ENCODE assay signal across 12 cellular contexts in the genomic region with DNA sequence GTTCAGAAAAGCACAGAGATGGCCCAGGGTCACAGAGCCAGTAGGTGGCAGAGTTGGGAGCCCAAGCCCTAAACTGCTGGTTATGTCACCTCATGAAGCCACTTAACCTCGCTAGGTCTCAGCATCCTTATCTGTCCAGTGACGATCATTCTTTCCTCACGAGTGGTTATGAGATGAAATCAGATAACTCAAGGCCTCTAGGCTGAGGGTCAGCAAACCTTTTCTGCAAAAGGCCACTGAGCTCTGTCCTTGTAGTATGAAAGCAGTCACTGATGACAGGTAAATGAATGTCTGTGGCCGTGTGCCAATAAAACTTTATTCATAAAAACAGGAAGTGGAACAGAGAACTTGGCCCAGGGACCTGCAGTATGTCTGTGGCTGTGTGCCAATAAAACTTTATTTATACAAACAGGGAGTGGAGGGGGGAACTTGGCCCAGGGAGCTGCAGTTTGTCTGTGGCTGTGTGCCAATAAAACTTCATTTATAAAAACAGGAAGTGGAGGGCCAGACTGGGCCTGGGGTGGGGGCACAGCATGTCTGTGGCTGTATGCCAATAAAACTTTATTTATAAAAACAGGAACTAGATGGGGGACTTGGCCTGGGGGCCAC.
DNase-seq lines count a peak whose midpoint lies in the region; ATAC-seq, FAIRE-seq and TF ChIP-seq lines count a peak whose summit lies in the region.
"Had no signal": no experiment of that assay in that cellular context is flagged by ENCODE, and none has a peak within 500 bp of the region (broad histone marks: within the 10 kb centered on the region; RNA-seq: fewer than 3 reads in every experiment).

No MANE protein-coding gene starts in this region.

- H2BK120ac ChIP-seq in IMR-90 (ENCODE audit: low read depth, low read length) = no peak overlapping the region

- peak overlapping the region in 1 of 4 donors; percentile 61 for H3K4me3 Mint-ChIP-seq in CD4-positive, CD25-positive, alpha-beta regulatory T cell

- H4K91ac ChIP-seq in IMR-90 (ENCODE audit: insufficient read depth, low read depth, low read length) = no peak overlapping the region

- no peak overlapping the region for H2BK20ac ChIP-seq in IMR-90 (ENCODE audit: low read depth, low read length)

- no peak overlapping the region for H4K5ac ChIP-seq in IMR-90 (ENCODE audit: low read depth, low read length)

- TF ChIP-seq CTCF in IMR-90 (conservative IDR thresholded peaks at IDR 0.05; ENCODE audit: low read depth, low read length) = no peak
- no peak for TF ChIP-seq CTCF in liver (IDR thresholded peaks at IDR 0.05; ENCODE audit: low read depth, low read length, missing input control)
- no peak for TF ChIP-seq CTCF in kidney (IDR thresholded peaks at IDR 0.05; ENCODE audit: borderline replicate concordance, extremely low read depth, insufficient read depth)

- H2AK9ac ChIP-seq in IMR-90 (replicated peaks; ENCODE audit: low read depth, low read length, poor library complexity) = peak overlapping the region; percentile 25

- H3K9ac ChIP-seq in IMR-90 (ENCODE audit: low read depth, low read length) (no peak overlapping the region), liver (ENCODE audit: low read depth in 1 of 2, low read length in 2 of 2) (no peak overlapping the region), kidney (ENCODE audit: low read length in 2 of 2) (no peak overlapping the region)

- no peak overlapping the region for H3K23ac ChIP-seq in IMR-90 (ENCODE audit: low read depth, low read length)

- dilution Hi-C loops in IMR-90 (cut with HindIII; ENCODE audit: low sequenced_read_pairs, unreplicated experiment) = no loop called here

- H3K9me1 ChIP-seq in IMR-90 (ENCODE audit: insufficient read depth, low read length) = peaks cover 3% of the 10 kb centered on the region; the same call in 1 of the 2 replicates

- H3K9me3 ChIP-seq in CD4-positive, CD25-positive, alpha-beta regulatory T cell (ENCODE audit: control insufficient read depth in 2 of 2, low read length in 2 of 2) = peaks cover 0 to 5% of the 10 kb centered on the region in 2 experiments
- H3K9me3 ChIP-seq in IMR-90 (ENCODE audit: control insufficient read depth, insufficient read depth, low read length) (peaks cover 14% of the 10 kb centered on the region), liver (ENCODE audit: control insufficient read depth in 4 of 4, low read length in 3 of 4) (no peaks in the 10 kb centered on the region), kidney (ENCODE audit: control insufficient read depth in 1 of 2, low read length in 2 of 2) (peaks cover 0 to 14% of the 10 kb centered on the region in 2 donors)

- no peak overlapping the region for H3K56ac ChIP-seq in IMR-90 (ENCODE audit: extremely low read depth, insufficient read depth, low read length)

- H3K9me3 Mint-ChIP-seq in CD4-positive, CD25-positive, alpha-beta regulatory T cell = peaks cover 0 to 8% (median 1%) of the 10 kb centered on the region in 7 donors

- no peaks in the 10 kb centered on the region for H3K27me3 ChIP-seq in CD4-positive, CD25-positive, alpha-beta regulatory T cell (ENCODE audit: control insufficient read depth, insufficient read depth, low read length)
- H3K27me3 ChIP-seq in IMR-90 (ENCODE audit: control insufficient read depth, insufficient read depth, low read length) (peaks cover 6% of the 10 kb centered on the region; the same call in 1 of the 2 replicates), liver (ENCODE audit: control insufficient read depth in 4 of 4, insufficient read depth in 4 of 4, low read length in 3 of 4) (no peaks in the 10 kb centered on the region)

- H3K36me3 ChIP-seq in CD4-positive, CD25-positive, alpha-beta regulatory T cell (ENCODE audit: control insufficient read depth, insufficient read depth, low read length) = no peaks in the 10 kb centered on the region
- H3K36me3 ChIP-seq in IMR-90 (ENCODE audit: control insufficient read depth, insufficient read depth, low read length) (no peaks in the 10 kb centered on the region), liver (ENCODE audit: control insufficient read depth in 4 of 4, insufficient read depth in 3 of 4, low read depth in 1 of 4, low read length in 3 of 4) (no peaks in the 10 kb centered on the region), kidney (ENCODE audit: control insufficient read depth in 1 of 2, insufficient read depth in 2 of 2, low read length in 2 of 2) (no peaks in the 10 kb centered on the region)

- no peak overlapping the region for H4K8ac ChIP-seq in IMR-90 (ENCODE audit: low read depth in 2 of 2, low read length in 2 of 2)

- CTCF ChIA-PET in IMR-90 (lab: Yijun Ruan, JAX) = no interaction called here

- TF ChIP-seq RAD21 in IMR-90 (IDR thresholded peaks at IDR 0.05; ENCODE audit: low read length) (no peak), liver (IDR thresholded peaks at IDR 0.05) (no peak)

- H3K36me3 Mint-ChIP-seq in CD4-positive, CD25-positive, alpha-beta regulatory T cell = peaks cover 4% of the 10 kb centered on the region

- no peak overlapping the region for H3K4me2 ChIP-seq in IMR-90 (ENCODE audit: low read depth, low read length)

- no peak for TF ChIP-seq POLR2A in IMR-90 (IDR thresholded peaks at IDR 0.05; ENCODE audit: low read depth, low read length)

- H3K4me3 ChIP-seq in CD4-positive, CD25-positive, alpha-beta regulatory T cell (ENCODE audit: low read depth, low read length) = no peak overlapping the region
- H3K4me3 ChIP-seq in IMR-90 (ENCODE audit: insufficient read depth, low read depth, low read length) = no peak overlapping the region
- no peak overlapping the region for H3K4me3 ChIP-seq in liver (ENCODE audit: low read depth in 1 of 3, low read length in 3 of 3)
- H3K4me3 ChIP-seq in kidney (ENCODE audit: low read length in 2 of 2) = no peak overlapping the region

- H2BK5ac ChIP-seq in IMR-90 (ENCODE audit: low read depth, low read length, poor library complexity, severe bottlenecking) = no peak overlapping the region

- no peak for FAIRE-seq in kidney (lab: Jason Lieb, UNC)
- FAIRE-seq: G401.6 had no signal

- H3K14ac ChIP-seq in IMR-90 (replicated peaks; ENCODE audit: low read depth, low read length) = no peak overlapping the region

- no peak overlapping the region for H3K18ac ChIP-seq in IMR-90 (ENCODE audit: low read depth, low read length)

- H3K27ac Mint-ChIP-seq in CD4-positive, CD25-positive, alpha-beta regulatory T cell = peak overlapping the region; percentile 38 to 77 (median 69)

- no peak overlapping the region for H3K4ac ChIP-seq in IMR-90 (ENCODE audit: low read depth, low read length)

- in situ Hi-C loops in IMR-90 (cut with MboI; ENCODE audit: low sequenced_read_pairs) = no loop called here

- no peak for ATAC-seq in CD4-positive, CD25-positive, alpha-beta regulatory T cell (ENCODE audit: low read depth in 2 of 2)
- ATAC-seq in IMR-90 (ENCODE audit: low read depth) (no peak), HG02870 (IDR thresholded peaks at IDR 0.05; ENCODE audit: unreplicated experiment) (no peak), HG02981 (IDR thresholded peaks at IDR 0.05; ENCODE audit: unreplicated experiment) (no peak)

- no TSS peak for BruUV-seq in IMR-90 (replicated peaks; lab: Mats Ljungman, UMichigan)

- no peak overlapping the region for H2AK5ac ChIP-seq in IMR-90 (ENCODE audit: low read depth, low read length)

- H3K27me3 Mint-ChIP-seq in CD4-positive, CD25-positive, alpha-beta regulatory T cell = no peaks in the 10 kb centered on the region

- peak in 1 of 3 donors; percentile 48 for DNase-seq in CD4-positive, CD25-positive, alpha-beta regulatory T cell
- DNase-seq in IMR-90 (peak; percentile 12), UCSD-AML1 (lab: John Stamatoyannopoulos, UW; ENCODE audit: unreplicated experiment) (peak; percentile 25), GM03348 (ENCODE audit: low spot score) (no peak), kidney (no peak)
- DNase-seq: amygdala, NCI-H2107, occipital lobe had no signal

- 0 out of 2 replicates have a peak, but pooled peaks cover 3% of the 10 kb centered on the region for H4K20me1 ChIP-seq in IMR-90 (ENCODE audit: insufficient read depth, low read length)

- POLR2A ChIA-PET in IMR-90 (lab: Charles Lee; ENCODE audit: unreplicated experiment) = no interaction called here

- peaks cover 7 to 51% (median 31%) of the 10 kb centered on the region in 4 donors for H3K4me1 Mint-ChIP-seq in CD4-positive, CD25-positive, alpha-beta regulatory T cell

- no peak overlapping the region for H3K27ac ChIP-seq in CD4-positive, CD25-positive, alpha-beta regulatory T cell (ENCODE audit: insufficient read depth, low read length, poor library complexity, severe bottlenecking)
- H3K27ac ChIP-seq in IMR-90 (ENCODE audit: insufficient read depth, low read length) (no peak overlapping the region), liver (ENCODE audit: low read depth in 1 of 2, low read length in 2 of 2) (peak overlapping the region; percentile 91 to 92), kidney (ENCODE audit: low read depth in 2 of 2, low read length in 2 of 2) (no peak overlapping the region)

- H3K79me1 ChIP-seq in IMR-90 (ENCODE audit: low read depth in 1 of 2, low read length in 2 of 2) = no peaks in the 10 kb centered on the region

- H2AFZ ChIP-seq in IMR-90 (replicated peaks; ENCODE audit: low read length, poor library complexity) = no peak overlapping the region

- peaks cover 27% of the 10 kb centered on the region for H3K4me1 ChIP-seq in CD4-positive, CD25-positive, alpha-beta regulatory T cell (ENCODE audit: control insufficient read depth, insufficient read depth, low read length, poor library complexity, severe bottlenecking)
- peaks cover 9% of the 10 kb centered on the region for H3K4me1 ChIP-seq in IMR-90 (ENCODE audit: control insufficient read depth, insufficient read depth, low read length)
- H3K4me1 ChIP-seq in liver (ENCODE audit: control insufficient read depth in 4 of 4, insufficient read depth in 4 of 4, low read length in 3 of 4) = peaks cover 18 to 79% (median 45%) of the 10 kb centered on the region in 4 donors
- peaks cover 28 to 34% of the 10 kb centered on the region in 2 donors for H3K4me1 ChIP-seq in kidney (ENCODE audit: control insufficient read depth in 1 of 2, insufficient read depth in 1 of 2, low read depth in 1 of 2, low read length in 2 of 2)

- no peak overlapping the region for H2BK15ac ChIP-seq in IMR-90 (ENCODE audit: low read depth, low read length)

- WGBS in IMR-90 (ENCODE audit: extremely low coverage in 2 of 2, insufficient read length in 1 of 2), 2 experiments = no CpG with 5 or more reads among the region's 4 CpGs
- WGBS in liver = 88% methylated on average over 4 of the region's 4 CpGs

- intact Hi-C loops in IMR-90 (cut with micrococcal nuclease) = no loop called here
- intact Hi-C loops in kidney (cut with DNase I) = no loop called here

TF ChIP-seq in IMR-90, 13 proteins besides CTCF, POLR2A, EP300 and RAD21 (continues in another document):
- TF ChIP-seq SMC3 (IDR thresholded peaks at IDR 0.05; ENCODE audit: low read depth, low read length) (no peak), BHLHE40 (IDR thresholded peaks at IDR 0.05; ENCODE audit: low read depth, low read length) (no peak)

TF ChIP-seq in liver, 16 proteins besides CTCF, POLR2A, EP300 and RAD21 (continues in another document):
- TF ChIP-seq SP1 (IDR thresholded peaks at IDR 0.05) (peak; percentile 35), EGR1 (IDR thresholded peaks at IDR 0.05; ENCODE audit: low read depth in 2 of 2) (no peak), NR2F2 (IDR thresholded peaks at IDR 0.05) (no peak), GABPA (IDR thresholded peaks at IDR 0.05 in 1 of 2, conservative IDR thresholded peaks at IDR 0.05 in 1 of 2) (peak in 1 of 2 donors; percentile 34)

Comparison
In these comparisons a context has a peak if more than half of its experiments do, and no peak if none do; other contexts are left out.
1. DNase-seq: peak in IMR-90 (single experiment) and UCSD-AML1 (single experiment); none in GM03348 (single experiment) and kidney (single experiment).
2. H3K27ac ChIP-seq: peak in liver (2 of 2); none in CD4-positive, CD25-positive, alpha-beta regulatory T cell (single experiment), IMR-90 (single experiment) and kidney (0 of 2).